Comparison of ENCODE assay signal across 19 cellular contexts in genomic region chr2:54417577-54417976, GRCh38.
"Had no signal": no experiment of that assay in that cellular context is flagged by ENCODE, and none has a peak within 500 bp of the region (broad histone marks: within the 10 kb centered on the region; RNA-seq: fewer than 3 reads in every experiment).

No MANE protein-coding gene starts in this region.

- ATAC-seq: activated CD4-positive, CD25-positive, alpha-beta regulatory T cell treated with anti-CD3 and anti-CD28 coated beads, Interleukin-2, amount 50 U/mL, for 24 hours; activated CD8-positive, alpha-beta memory T cell treated with anti-CD3 and anti-CD28 coated beads, Interleukin-2, amount 10 ng/mL, durations not matched to agents 7 days and 5 days; natural killer cell; stimulated activated naive CD8-positive, alpha-beta T cell treated with anti-CD3 and anti-CD28 coated beads, Interleukin-15, Interleukin-2, amounts not matched to agents 100 U/mL and 50 U/mL, for 24 hours; T-cell had no signal

- H3K36me3 ChIP-seq: cardiac muscle cell, esophagus muscularis mucosa, tibial artery had no signal

- H3K27ac ChIP-seq: cardiac muscle cell had no signal

- H3K9me3 ChIP-seq: esophagus muscularis mucosa, tibial artery had no signal

- DNase-seq: activated CD4-positive, alpha-beta memory T cell treated with anti-CD3 and anti-CD28 coated beads, Interleukin-2, amount 10 ng/mL, durations not matched to agents 7 days and 5 days; activated CD4-positive, alpha-beta T cell treated with anti-CD3 and anti-CD28 coated beads, Interleukin-2, amount 10 ng/mL, durations not matched to agents 24 days and 14 days; activated CD8-positive, alpha-beta memory T cell treated with anti-CD3 and anti-CD28 coated beads, Interleukin-2, amount 10 ng/mL, durations not matched to agents 7 days and 5 days; activated effector memory CD4-positive, alpha-beta T cell treated with anti-CD3 and anti-CD28 coated beads, Interleukin-2, amount 50 U/mL, for 16 hours; activated naive CD4-positive, alpha-beta T cell treated with anti-CD3 and anti-CD28 coated beads, Interleukin-2, amount 10 ng/mL, durations not matched to agents 7 days and 5 days; activated T-cell treated with anti-CD3 and anti-CD28 coated beads for 4 hours; mammary epithelial cell; midbrain; natural killer cell; retina; stimulated activated CD4-positive, alpha-beta T cell treated with anti-CD3 and anti-CD28 coated beads, Interleukin-12 subunit alpha, Interleukin-12 subunit beta, amount 100 ng/mL, for 4 hours; stimulated activated CD4-positive, alpha-beta T cell treated with anti-CD3 and anti-CD28 coated beads, Interleukin-4, amount 100 ng/mL, for 4 hours; stimulated activated naive CD8-positive, alpha-beta T cell treated with anti-CD3 and anti-CD28 coated beads, Interleukin-15, Interleukin-2, amounts not matched to agents 100 U/mL and 50 U/mL, for 24 hours; substantia nigra; T-cell; tibial artery had no signal

- H3K27me3 ChIP-seq: cardiac muscle cell, esophagus muscularis mucosa, tibial artery had no signal

- H3K4me3 ChIP-seq: cardiac muscle cell, esophagus muscularis mucosa, tibial artery had no signal
